In the genomic region with DNA sequence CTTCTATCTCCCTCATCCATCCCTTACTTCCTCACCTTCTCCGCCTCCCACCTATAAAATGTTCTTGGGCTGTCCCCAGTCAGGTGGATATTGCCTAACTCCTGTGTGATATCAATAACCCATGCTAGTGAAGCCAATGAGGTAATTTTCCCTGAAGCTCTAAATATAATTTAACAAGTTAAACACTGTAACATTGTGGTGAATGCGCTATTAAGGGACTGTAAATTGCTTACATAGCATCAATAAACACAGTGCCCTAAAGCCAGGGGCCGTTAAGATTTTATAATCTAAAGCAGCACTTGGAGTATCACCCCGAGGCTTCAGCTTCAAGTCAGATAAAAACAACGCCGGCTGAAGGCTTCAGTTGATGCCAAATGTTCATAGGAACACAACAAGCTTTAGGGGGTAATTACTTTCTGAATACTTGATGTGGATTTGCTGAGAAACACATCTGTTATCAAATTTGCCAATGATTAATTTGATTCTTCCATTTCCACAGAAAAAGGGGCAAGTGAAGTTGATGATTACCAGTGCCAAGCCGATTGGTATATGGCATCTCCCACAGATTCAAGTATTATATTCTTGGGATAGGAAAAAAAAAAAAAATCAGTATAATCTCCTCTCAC, we compare ENCODE assay signal across 21 cellular contexts.
DNase-seq lines count a peak whose midpoint lies in the region; ATAC-seq, FAIRE-seq and TF ChIP-seq lines count a peak whose summit lies in the region.
"Had no signal": no experiment of that assay in that cellular context is flagged by ENCODE, and none has a peak within 500 bp of the region (broad histone marks: within the 10 kb centered on the region; RNA-seq: fewer than 3 reads in every experiment).

No MANE protein-coding gene starts in this region.

- no peaks in the 10 kb centered on the region for H3K4me1 Mint-ChIP-seq in activated CD8-positive, alpha-beta memory T cell treated with anti-CD3 and anti-CD28 coated beads, Interleukin-2, amount 10 ng/mL, durations not matched to agents 7 days and 5 days
- H3K4me1 Mint-ChIP-seq: CD8-positive, alpha-beta memory T cell had no signal

- peaks cover 2% of the 10 kb centered on the region for H3K9me3 Mint-ChIP-seq in activated CD8-positive, alpha-beta memory T cell treated with anti-CD3 and anti-CD28 coated beads, Interleukin-2, amount 10 ng/mL, durations not matched to agents 7 days and 5 days (ENCODE audit: low read depth)

- H3K36me3 ChIP-seq in GM12878 (ENCODE audit: control insufficient read depth in 2 of 2, insufficient read depth in 2 of 2, low read length in 1 of 2) = no peaks in the 10 kb centered on the region
- H3K36me3 ChIP-seq: BLaER1 had no signal

- DNase-seq in NCI-H1436 (lab: John Stamatoyannopoulos, UW) (peak; percentile 5), NCI-H1436 treated with DMSO at 0.1 percent for 48 hours (lab: John Stamatoyannopoulos, UW) (no peak), NCI-H524 (lab: John Stamatoyannopoulos, UW) (peak; percentile 81 to 94), GM12878 (ENCODE audit: low read depth, low spot score) (no peak), cerebellar nuclear complex (lab: John Stamatoyannopoulos, UW) (no peak), DMS114 treated with DMSO at 0.1 percent for 48 hours (lab: John Stamatoyannopoulos, UW; ENCODE audit: unreplicated experiment) (no peak)
- DNase-seq in activated CD8-positive, alpha-beta memory T cell treated with anti-CD3 and anti-CD28 coated beads, Interleukin-2, amount 10 ng/mL, durations not matched to agents 7 days and 5 days = no peak
- DNase-seq: CD8-positive, alpha-beta memory T cell; GDM1; GOT3; MG63; NCI-H1092 treated with DMSO at 0.1 percent for 48 hours; NCI-H2029; NCI-H2227 treated with DMSO at 0.1 percent for 48 hours; NCI-H526; SW 1271 had no signal

- no peak for ATAC-seq in GM12878
- ATAC-seq in HG03442 (IDR thresholded peaks at IDR 0.05; ENCODE audit: unreplicated experiment) = no peak
- no peak for ATAC-seq in activated CD8-positive, alpha-beta memory T cell treated with anti-CD3 and anti-CD28 coated beads, Interleukin-2, amount 10 ng/mL, durations not matched to agents 7 days and 5 days

- no peaks in the 10 kb centered on the region for H4K20me1 ChIP-seq in GM12878 (ENCODE audit: control insufficient read depth, insufficient read depth)
- H4K20me1 ChIP-seq: BLaER1 had no signal

- no peaks in the 10 kb centered on the region for H3K79me2 ChIP-seq in GM12878 (ENCODE audit: control insufficient read depth, insufficient read depth, low read length)

- 54% methylated on average over 7 of the region's 7 CpGs for WGBS in GM12878 (ENCODE audit: insufficient coverage, insufficient replicate concordance, low lambda C conversion rate, missing lambda C conversion rate)

- BruUV-seq in GM12878 (replicated peaks; lab: Mats Ljungman, UMichigan) = no TSS peak

- H3K27ac ChIP-seq in GM12878 (ENCODE audit: control insufficient read depth, insufficient read depth) = no peak overlapping the region
- H3K27ac ChIP-seq: BLaER1, KMS-11 had no signal

- no peaks in the 10 kb centered on the region for H3K27me3 Mint-ChIP-seq in activated CD8-positive, alpha-beta memory T cell treated with anti-CD3 and anti-CD28 coated beads, Interleukin-2, amount 10 ng/mL, durations not matched to agents 7 days and 5 days

- TF ChIP-seq EP300 in GM12878 (IDR thresholded peaks at IDR 0.05; ENCODE audit: borderline replicate concordance in 1 of 2, control insufficient read depth in 1 of 2, low read depth in 2 of 2, low read length in 2 of 2) = no peak

- no peak for TF ChIP-seq CTCF in GM12878 (IDR thresholded peaks at IDR 0.05 in 2 of 3, conservative IDR thresholded peaks at IDR 0.05 in 1 of 3; ENCODE audit: control insufficient read depth in 2 of 3, extremely low read depth in 1 of 3, insufficient read depth in 1 of 3, low read depth in 3 of 3, low read length in 3 of 3)

- SMC1A ChIA-PET in GM12878 (lab: Charles Lee; ENCODE audit: uncharacterized antibody, unreplicated experiment) = interaction anchor here (0.9 to 6.8 kb wide), 13 partner anchors 9 to 77 kb away, joined by 3 to 34 read pairs (median 4); no protein-coding TSS in a partner anchor

- no peak overlapping the region for H3K4me3 Mint-ChIP-seq in activated CD8-positive, alpha-beta memory T cell treated with anti-CD3 and anti-CD28 coated beads, Interleukin-2, amount 10 ng/mL, durations not matched to agents 7 days and 5 days
- H3K4me3 Mint-ChIP-seq: CD8-positive, alpha-beta memory T cell had no signal

- RAD21 ChIA-PET in GM12878 (lab: Charles Lee; ENCODE audit: unreplicated experiment) = interaction anchor here (1.1 kb wide), 3 partner anchors 8 to 40 kb away, joined by 3 to 4 read pairs (median 3); no protein-coding TSS in a partner anchor

- in situ Hi-C loops in GM12878 (cut with MboI) = no loop called here

- no peak for TF ChIP-seq POLR2A in GM12878 (IDR thresholded peaks at IDR 0.05; ENCODE audit: low read depth, low read length)

- H3K9ac ChIP-seq in GM12878 (ENCODE audit: control insufficient read depth, insufficient read depth, low read length) = no peak overlapping the region
- H3K9ac ChIP-seq: BLaER1, KMS-11 had no signal

- no peak for FAIRE-seq in GM12878 (lab: Jason Lieb, UNC)
- FAIRE-seq: D721Med, GM12892 had no signal

- H3K27me3 ChIP-seq in GM12878 (replicated peaks in 1 of 2; ENCODE audit: control insufficient read depth in 2 of 2, insufficient read depth in 2 of 2, low read length in 1 of 2) = no peaks in the 10 kb centered on the region
- H3K27me3 ChIP-seq: BLaER1, MG63 had no signal

- CTCF ChIA-PET in GM12878 (lab: Yijun Ruan, JAX) = interaction anchor here (1.1 to 3.3 kb wide), 4 partner anchors 10 to 34 kb away, joined by 3 to 20 read pairs (median 6); no protein-coding TSS in a partner anchor
- CTCF ChIA-PET in activated CD8-positive, alpha-beta memory T cell treated with anti-CD3 and anti-CD28 coated beads, Interleukin-2, amount 10 ng/mL, durations not matched to agents 7 days and 5 days (lab: Charles Lee) = no interaction called here

- H3K4me1 ChIP-seq in GM12878 (ENCODE audit: control insufficient read depth, insufficient read depth, low read length) = no peaks in the 10 kb centered on the region

- TF ChIP-seq RAD21 in GM12878 (IDR thresholded peaks at IDR 0.05; ENCODE audit: insufficient read depth, low read depth, low read length) = no peak

- no peak overlapping the region for H3K27ac Mint-ChIP-seq in activated CD8-positive, alpha-beta memory T cell treated with anti-CD3 and anti-CD28 coated beads, Interleukin-2, amount 10 ng/mL, durations not matched to agents 7 days and 5 days
- H3K27ac Mint-ChIP-seq: CD8-positive, alpha-beta memory T cell had no signal

- H2AFZ ChIP-seq in GM12878 (ENCODE audit: control insufficient read depth, low read depth, low read length) = no peak overlapping the region

- no peaks in the 10 kb centered on the region for H3K36me3 Mint-ChIP-seq in activated CD8-positive, alpha-beta memory T cell treated with anti-CD3 and anti-CD28 coated beads, Interleukin-2, amount 10 ng/mL, durations not matched to agents 7 days and 5 days
- H3K36me3 Mint-ChIP-seq: CD8-positive, alpha-beta memory T cell had no signal

- POLR2A ChIA-PET in GM12878 (lab: Charles Lee) = interaction anchor here (1.2 to 1.5 kb wide), 3 partner anchors 10 to 15 kb away, joined by 3 to 4 read pairs (median 3); no protein-coding TSS in a partner anchor

- H3K4me3 ChIP-seq in GM12878 = no peak overlapping the region
- H3K4me3 ChIP-seq: BLaER1, MG63 had no signal

- intact Hi-C loops in GM12878 (cut with micrococcal nuclease; ENCODE audit: unreplicated experiment) = no loop called here

- H3K9me3 ChIP-seq in GM12878 (replicated peaks; ENCODE audit: control insufficient read depth, insufficient read depth, low read length) = peaks cover 2% of the 10 kb centered on the region; the same call in 2 of the 3 replicates

- H3K4me2 ChIP-seq in GM12878 (ENCODE audit: control insufficient read depth, insufficient read depth) = no peak overlapping the region
- H3K4me2 ChIP-seq: KMS-11 had no signal

TF ChIP-seq in GM12878, 131 proteins besides CTCF, POLR2A, EP300 and RAD21:
- TF ChIP-seq SMAD5 (IDR thresholded peaks at IDR 0.05; ENCODE audit: low read depth) (no peak), RUNX3 (IDR thresholded peaks at IDR 0.05; ENCODE audit: low read length) (peak; percentile 7; the same call in 1 of the 2 replicates), NFIC (IDR thresholded peaks at IDR 0.05; ENCODE audit: low read depth, low read length) (no peak)

Comparison
In these comparisons a context has a peak if more than half of its experiments do, and no peak if none do; other contexts are left out.
1. DNase-seq: peak in NCI-H1436 (single experiment) and NCI-H524 (2 of 2); none in NCI-H1436 treated with DMSO at 0.1 percent for 48 hours (single experiment), GM12878 (single experiment), cerebellar nuclear complex (0 of 2), activated CD8-positive, alpha-beta memory T cell treated with anti-CD3 and anti-CD28 coated beads, Interleukin-2, amount 10 ng/mL, durations not matched to agents 7 days and 5 days (single experiment) and DMS114 treated with DMSO at 0.1 percent for 48 hours (single experiment).